In the genomic region with DNA sequence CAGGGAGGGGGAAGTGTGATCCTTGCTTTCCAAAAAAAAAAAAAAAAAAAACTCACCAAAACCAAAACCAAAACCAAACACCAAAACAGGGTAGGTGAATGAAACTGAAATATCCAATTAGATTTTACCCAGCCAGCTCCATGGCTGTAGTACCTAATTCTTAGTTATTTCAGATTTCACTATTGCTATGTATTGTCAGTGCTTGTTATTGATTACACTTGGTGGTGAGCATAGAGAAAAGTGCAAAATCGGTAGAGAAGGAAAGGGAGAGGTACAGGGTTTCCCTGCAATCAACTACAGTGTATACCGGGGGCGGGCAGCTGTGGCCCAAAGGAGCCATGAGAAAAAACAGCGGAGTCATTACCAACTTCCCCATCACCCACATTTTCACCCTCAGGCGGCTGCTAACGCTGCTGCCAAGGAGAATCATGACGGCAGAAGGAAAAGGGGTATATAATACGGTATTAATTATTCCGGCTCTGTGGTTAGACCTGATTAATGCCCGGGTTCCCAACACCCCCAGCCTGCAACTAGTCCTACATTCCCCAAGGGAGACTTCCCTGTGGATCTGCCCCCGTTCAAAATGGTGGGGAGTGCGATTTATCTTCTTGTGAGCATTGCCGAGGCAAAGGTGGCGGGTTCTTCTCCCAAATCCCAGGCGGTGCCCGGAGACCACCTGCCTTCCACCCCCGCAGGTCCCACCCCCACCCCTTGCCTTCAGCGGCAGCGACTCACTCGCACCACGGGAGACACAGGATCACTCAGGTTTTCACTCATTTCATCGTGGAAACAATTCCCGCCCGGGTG, we compare ENCODE assay signal across 8 cellular contexts. TPM values are rescaled to one million over a fixed set of nuclear protein-coding genes. Genes with fewer than 3 reads are reported as not detected.
DNase-seq lines count a peak whose midpoint lies in the region; ATAC-seq, FAIRE-seq and TF ChIP-seq lines count a peak whose summit lies in the region.

A gene (minus strand): TSS at position 30 of the 807 bp plus-strand sequence. CDS start 486 bp downstream, outside the sequence.

- peaks cover 10 to 37% (median 17%) of the 10 kb centered on the region in 4 experiments; a peak in 7 of 8 replicates for H3K36me3 ChIP-seq in H1 (ENCODE audit: control insufficient read depth in 2 of 4, insufficient read depth in 4 of 4, low read length in 3 of 4)

- H4K8ac ChIP-seq in H1 (ENCODE audit: extremely low read depth, insufficient read depth, low read length) = no peak within 1 kb of the TSS

- H4K91ac ChIP-seq in H1 (replicated peaks; ENCODE audit: insufficient read length, low read length) = no peak within 1 kb of the TSS

- H3K4ac ChIP-seq in H1 (replicated peaks; ENCODE audit: insufficient read length, low read depth, low read length) = no peak within 1 kb of the TSS

- H3K23ac ChIP-seq in H1 (ENCODE audit: insufficient read length) = no peak within 1 kb of the TSS

- H3K23me2 ChIP-seq in H1 (ENCODE audit: low read depth, low read length) = peaks cover 5% of the 10 kb centered on the region; the same call in 1 of the 2 replicates

- H2BK20ac ChIP-seq in H1 (ENCODE audit: low read length) = no peak within 1 kb of the TSS

- no peak within 1 kb of the TSS for H2BK120ac ChIP-seq in H1 (replicated peaks; ENCODE audit: low read depth, low read length)

- H3K9me3 Mint-ChIP-seq in activated CD4-positive, alpha-beta memory T cell treated with anti-CD3 and anti-CD28 coated beads for 36 hours = no peaks in the 10 kb centered on the region
- H3K9me3 Mint-ChIP-seq in mesothelial cell of epicardium = no peaks in the 10 kb centered on the region

- no peaks in the 10 kb centered on the region for H3K9me3 ChIP-seq in H1 (ENCODE audit: insufficient read depth in 2 of 2, low read depth in 1 of 2, low read length in 1 of 2)

- no peaks in the 10 kb centered on the region for H3K27me3 ChIP-seq in H1 (replicated peaks in 1 of 4; ENCODE audit: control insufficient read depth in 3 of 4, extremely low read depth in 1 of 4, insufficient read depth in 3 of 4, low read length in 3 of 4)

- H3K4me1 ChIP-seq in H1 (replicated peaks in 1 of 4; ENCODE audit: control insufficient read depth in 3 of 4, insufficient read depth in 4 of 4, low read length in 3 of 4) = peaks cover 0 to 3% (median 0%) of the 10 kb centered on the region in 4 experiments; a peak in 1 of 7 replicates

- CTCF ChIA-PET in activated CD4-positive, alpha-beta memory T cell treated with anti-CD3 and anti-CD28 coated beads for 36 hours (lab: Charles Lee) = interaction anchor here (1.2 to 2.5 kb wide), 5 partner anchors 24 to 352 kb away, joined by 3 to 8 read pairs (median 5); no protein-coding TSS in a partner anchor
- CTCF ChIA-PET in H1 (lab: Charles Lee; ENCODE audit: partially characterized antibody) = interaction anchor here (0.8 to 2.0 kb wide), 3 partner anchors 10 to 260 kb away, joined by 3 to 5 read pairs (median 3); no protein-coding TSS in a partner anchor

- H4K5ac ChIP-seq in H1 (ENCODE audit: insufficient read length, low read depth, low read length) = no peak within 1 kb of the TSS

- intact Hi-C loops in activated CD4-positive, alpha-beta memory T cell treated with anti-CD3 and anti-CD28 coated beads for 36 hours (cut with micrococcal nuclease) = loop anchor here (1.0 to 5.0 kb wide), 3 partner anchors 19 to 298 kb away; no protein-coding TSS in a partner anchor

- no peaks in the 10 kb centered on the region for H3K79me1 ChIP-seq in H1 (ENCODE audit: low read depth, low read length)

- no peak for TF ChIP-seq EP300 in H1 (IDR thresholded peaks at IDR 0.05; ENCODE audit: borderline replicate concordance in 1 of 2, low read depth in 2 of 2, low read length in 2 of 2)

- peaks cover 1% of the 10 kb centered on the region for H3K27me3 Mint-ChIP-seq in activated CD4-positive, alpha-beta memory T cell treated with anti-CD3 and anti-CD28 coated beads for 36 hours
- no peaks in the 10 kb centered on the region for H3K27me3 Mint-ChIP-seq in mesothelial cell of epicardium (ENCODE audit: low read depth)

- H3K27ac ChIP-seq in H1 (ENCODE audit: low read depth, low read length) = peak within 1 kb of the TSS; percentile 89

- H3K14ac ChIP-seq in H1 (ENCODE audit: insufficient read length) = no peak within 1 kb of the TSS

- no peak within 1 kb of the TSS for H2BK15ac ChIP-seq in H1 (ENCODE audit: low read length)

- H3K36me3 Mint-ChIP-seq in activated CD4-positive, alpha-beta memory T cell treated with anti-CD3 and anti-CD28 coated beads for 36 hours = peaks cover 55% of the 10 kb centered on the region
- H3K36me3 Mint-ChIP-seq in mesothelial cell of epicardium = peaks cover 16% of the 10 kb centered on the region

- H2BK5ac ChIP-seq in H1 (ENCODE audit: low read depth, low read length) = no peak within 1 kb of the TSS; the same call in 1 of the 2 replicates

- H3K56ac ChIP-seq in H1 (replicated peaks; ENCODE audit: insufficient read length, low read depth, low read length) = no peak within 1 kb of the TSS

- no peak within 1 kb of the TSS for H3K18ac ChIP-seq in H1 (ENCODE audit: extremely low read depth, low read length)

- POLR2A ChIA-PET in activated CD4-positive, alpha-beta memory T cell treated with anti-CD3 and anti-CD28 coated beads for 36 hours (lab: Charles Lee) = interaction anchor here (0.6 to 3.4 kb wide), 11 partner anchors 10 to 307 kb away, joined by 3 to 26 read pairs (median 3); a partner anchor contains a TSS
- POLR2A ChIA-PET in H1 (lab: Charles Lee; ENCODE audit: partially characterized antibody) = interaction anchor here (0.6 to 3.7 kb wide), 9 partner anchors 9 to 203 kb away, joined by 3 to 31 read pairs (median 4); a partner anchor contains a TSS

- H2BK12ac ChIP-seq in H1 (ENCODE audit: low read depth, low read length) = no peak within 1 kb of the TSS

- H3K4me1 Mint-ChIP-seq in activated CD4-positive, alpha-beta memory T cell treated with anti-CD3 and anti-CD28 coated beads for 36 hours (ENCODE audit: low read depth) = peaks cover 43% of the 10 kb centered on the region
- peaks cover 37% of the 10 kb centered on the region for H3K4me1 Mint-ChIP-seq in mesothelial cell of epicardium

- 9% methylated on average over 12 of the region's 24 CpGs; no CpG with 5 or more reads in 1 of the 2 experiments for WGBS in H1 (ENCODE audit: extremely low coverage in 1 of 2, insufficient coverage in 1 of 2, insufficient read length in 1 of 2, insufficient replicate concordance in 2 of 2, low coverage in 1 of 2, low lambda C conversion rate in 2 of 2, missing lambda C conversion rate in 1 of 2), 2 experiments

- peak within 1 kb of the TSS; percentile 94 to 100 (median 98) for H3K9ac ChIP-seq in H1 (replicated peaks in 1 of 4; ENCODE audit: extremely low read depth in 1 of 4, low read depth in 3 of 4, low read length in 3 of 4)

- no peak within 1 kb of the TSS for H2AFZ ChIP-seq in H1 (ENCODE audit: low read length)

- TF ChIP-seq RAD21 in H1 (IDR thresholded peaks at IDR 0.05 in 1 of 2, conservative IDR thresholded peaks at IDR 0.05 in 1 of 2; ENCODE audit: low read depth in 2 of 2, low read length in 2 of 2) = no peak

- peaks cover 14 to 15% of the 10 kb centered on the region in 2 experiments for H4K20me1 ChIP-seq in H1 (replicated peaks in 1 of 2; ENCODE audit: control insufficient read depth in 1 of 2, insufficient read depth in 2 of 2, low read length in 2 of 2)

- H3K4me3 Mint-ChIP-seq in activated CD4-positive, alpha-beta memory T cell treated with anti-CD3 and anti-CD28 coated beads for 36 hours = peak within 1 kb of the TSS; percentile 100
- peak within 1 kb of the TSS; percentile 98 for H3K4me3 Mint-ChIP-seq in mesothelial cell of epicardium

- H3K4me2 ChIP-seq in H1 (ENCODE audit: insufficient read depth in 1 of 2, low read depth in 2 of 2, low read length in 2 of 2) = peak within 1 kb of the TSS; percentile 79 to 96

- no peak for TF ChIP-seq CTCF in H1 (IDR thresholded peaks at IDR 0.05; ENCODE audit: control extremely low read depth in 1 of 3, insufficient read depth in 1 of 3, low read depth in 1 of 3, low read length in 3 of 3)
- no peak for TF ChIP-seq CTCF in mesothelial cell of epicardium (IDR thresholded peaks at IDR 0.05; ENCODE audit: unreplicated experiment)

- ATAC-seq in GM18867 (IDR thresholded peaks at IDR 0.05; ENCODE audit: unreplicated experiment) = no peak

- DNase-seq in NK-92 treated with Interleukin-12 subunit alpha and Interleukin-12 subunit beta, amount 100 ng/mL, for 24 hours (lab: John Stamatoyannopoulos, UW) = peak; percentile 18
- DNase-seq in NK-92 (lab: John Stamatoyannopoulos, UW; ENCODE audit: unreplicated experiment) (no peak), NCI-H1105 (lab: John Stamatoyannopoulos, UW) (peak; percentile 37), H1 (ENCODE audit: low read depth in 1 of 2, low spot score in 2 of 2) (no peak), mesothelial cell of epicardium (ENCODE audit: low spot score in 2 of 2, unreplicated experiment in 2 of 2) (no peak)
- peak; percentile 82 for DNase-seq in activated CD4-positive, alpha-beta memory T cell treated with anti-CD3 and anti-CD28 coated beads for 36 hours
- peak; percentile 73 for DNase-seq in stimulated activated CD8-positive, alpha-beta memory T cell treated with anti-CD3 and anti-CD28 coated beads, Interleukin-4, amount 100 ng/mL, for 48 hours

- H3K27ac Mint-ChIP-seq in activated CD4-positive, alpha-beta memory T cell treated with anti-CD3 and anti-CD28 coated beads for 36 hours = peak within 1 kb of the TSS; percentile 99
- H3K27ac Mint-ChIP-seq in mesothelial cell of epicardium = peak within 1 kb of the TSS; percentile 100

- H3K4me3 ChIP-seq in H1 (ENCODE audit: extremely low read depth in 1 of 4, insufficient read depth in 2 of 4, low read depth in 3 of 4, low read length in 4 of 4) = peak within 1 kb of the TSS; percentile 92 to 95 (median 92)

- H2AK5ac ChIP-seq in H1 (ENCODE audit: low read depth, low read length) = no peak within 1 kb of the TSS

- peaks cover 20 to 62% of the 10 kb centered on the region in 2 experiments for H3K79me2 ChIP-seq in H1 (ENCODE audit: control insufficient read depth in 1 of 2, insufficient read depth in 2 of 2, low read length in 2 of 2)

- no peak for FAIRE-seq in H1 (lab: Jason Lieb, UNC)

- peak in 1 of 2 experiments; percentile 68; a peak in 1 of 3 replicates for TF ChIP-seq POLR2A in H1 (IDR thresholded peaks at IDR 0.05; ENCODE audit: control extremely low read depth in 1 of 2, low read depth in 2 of 2, low read length in 2 of 2)

TF ChIP-seq in H1, 55 proteins besides CTCF, POLR2A, EP300 and RAD21 (continues in another document):
- TF ChIP-seq POLR2AphosphoS5 (IDR thresholded peaks at IDR 0.05; ENCODE audit: low read depth, low read length) = peak; percentile 39; the same call in 1 of the 2 replicates

RNA-seq across cellular contexts. Expression of the gene that starts here (rescaled TPM):
- total RNA-seq in activated CD4-positive, alpha-beta memory T cell treated with anti-CD3 and anti-CD28 coated beads for 36 hours = 100 to 1,000 TPM; 130 to 134 TPM
- total RNA-seq in H1 (2021; fragmentation: NEBNext Ultra II Directional; extraction: Animal tissue kit (Norgen Biotek cat#: 25700)) = 100 and 101 TPM in 2 replicates
- 23.8 and 25.6 TPM in 2 replicates for polyA plus RNA-seq in H1 (2011; rRNA removed)
- 37.7 TPM for polyA plus RNA-seq in H1 (2011; cell fraction: cytosol; rRNA removed)
- polyA plus RNA-seq in H1 (2011; cell fraction: nucleus; rRNA removed) = 26.8 TPM
- 47.6 to 69.2 TPM (median 54.8 TPM) in 4 replicates for polyA plus RNA-seq in H1 (2012, experiment 1 of 2)
- 8.5 TPM for polyA plus RNA-seq in H1 (2012, experiment 2 of 2)
- polyA plus RNA-seq in H1 (2013, experiment 1 of 2) = 67.7 TPM
- 63.3 TPM for polyA plus RNA-seq in H1 (2013, experiment 2 of 2)
- 61.3 and 93.0 TPM in 2 replicates for polyA minus RNA-seq in H1 (2011; rRNA and poly(A)+ RNA removed)
- polyA minus RNA-seq in H1 (2011; cell fraction: cytosol; rRNA and poly(A)+ RNA removed) = 41.5 TPM
- polyA minus RNA-seq in H1 (2011; cell fraction: nucleus; rRNA and poly(A)+ RNA removed) = 66.3 TPM
- 60.5 to 61.9 TPM (median 61.0 TPM) in 3 replicates for total RNA-seq in mesothelial cell of epicardium

Comparison
In these comparisons a context has a peak if more than half of its experiments do, and no peak if none do; other contexts are left out.
1. DNase-seq: peak in NK-92 treated with Interleukin-12 subunit alpha and Interleukin-12 subunit beta, amount 100 ng/mL, for 24 hours (single experiment), NCI-H1105 (single experiment), activated CD4-positive, alpha-beta memory T cell treated with anti-CD3 and anti-CD28 coated beads for 36 hours (single experiment) and stimulated activated CD8-positive, alpha-beta memory T cell treated with anti-CD3 and anti-CD28 coated beads, Interleukin-4, amount 100 ng/mL, for 48 hours (single experiment); none in NK-92 (single experiment), H1 (0 of 2) and mesothelial cell of epicardium (0 of 2).